Comparison of ENCODE assay signal across 1 cellular context in the genomic region with DNA sequence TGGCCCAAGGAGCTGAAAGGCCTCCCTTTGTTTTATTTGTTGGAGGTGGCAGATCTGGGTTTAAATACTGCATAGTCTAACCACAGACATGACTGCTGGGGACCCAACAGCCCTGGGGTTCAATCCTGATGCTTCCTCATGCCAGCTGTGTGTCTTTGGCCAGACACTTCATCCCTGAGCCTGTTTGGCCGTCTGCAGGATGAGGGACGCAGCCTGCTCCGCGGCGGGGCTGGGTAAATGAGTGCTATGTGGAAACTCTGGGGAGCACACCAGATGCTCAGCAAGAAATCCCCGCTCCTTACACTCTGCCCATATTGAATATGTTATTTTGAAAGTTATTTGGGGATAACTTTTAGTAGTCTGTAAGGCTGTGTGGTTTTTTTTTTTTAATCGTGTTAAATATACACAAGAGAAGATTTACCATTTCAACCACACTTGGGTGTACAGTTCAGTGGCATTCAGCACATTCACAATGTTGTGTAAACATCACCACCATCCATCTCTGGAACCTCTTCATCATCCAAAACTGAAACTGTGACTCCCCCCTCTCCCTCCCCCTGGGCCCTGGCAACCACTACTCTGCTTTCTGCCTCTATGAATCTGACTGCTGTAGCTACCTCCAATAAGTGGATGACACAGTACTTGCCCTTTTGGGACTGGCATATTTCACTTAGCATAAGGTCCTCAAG.
TF ChIP-seq lines count a peak whose summit lies in the region.

No MANE protein-coding gene starts in this region.

TF ChIP-seq in GM12878, 131 proteins besides CTCF, POLR2A, EP300 and RAD21 (continued from another document):
- no peak for TF ChIP-seq SREBF2 (IDR thresholded peaks at IDR 0.05; ENCODE audit: low read length)
- no peak for TF ChIP-seq SIN3A (IDR thresholded peaks at IDR 0.05; ENCODE audit: low read depth, low read length)
